ENCODE assay signal across 1 cellular context in the genomic region with DNA sequence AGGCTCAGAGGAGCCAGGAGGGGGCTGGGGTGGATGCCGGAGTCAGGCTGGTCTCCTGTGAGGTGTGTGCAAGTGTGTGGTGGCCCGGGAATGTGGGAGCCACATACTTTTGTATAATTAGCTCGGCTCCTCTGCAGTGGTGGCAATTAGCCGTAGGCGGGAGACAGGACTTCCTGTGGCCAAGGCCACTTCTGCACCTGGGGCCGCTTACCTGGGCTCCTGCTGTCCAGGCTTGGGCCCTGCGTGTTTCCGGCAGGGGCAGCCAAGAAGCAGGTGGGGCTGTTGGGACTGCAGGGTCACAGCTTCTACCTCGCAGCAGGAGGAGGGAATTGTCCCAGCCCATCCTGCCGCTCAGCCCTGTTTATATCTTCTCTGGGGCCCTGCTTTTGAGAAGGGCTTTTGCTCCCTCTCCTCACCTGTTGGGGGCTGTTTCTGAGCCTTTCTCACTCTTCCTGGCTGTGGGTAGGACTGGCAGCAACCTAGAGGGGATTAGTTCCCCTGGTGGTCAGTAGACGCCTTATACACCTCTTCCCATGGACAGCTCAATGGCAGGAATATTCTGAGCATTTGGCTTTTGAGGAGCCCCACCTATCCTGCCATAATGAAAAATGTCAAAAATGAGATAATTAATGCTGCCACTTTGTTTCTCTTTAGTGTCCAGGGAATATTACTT.
TF ChIP-seq lines count a peak whose summit lies in the region.

No MANE protein-coding gene starts in this region.

TF ChIP-seq in H1, 55 proteins besides CTCF, POLR2A, EP300 and RAD21:
- TF ChIP-seq CTBP2 (IDR thresholded peaks at IDR 0.05; ENCODE audit: borderline replicate concordance, insufficient read depth, insufficient read length, low read length) (no peak), SIX5 (IDR thresholded peaks at IDR 0.05; ENCODE audit: low read depth, low read length) (no peak), ASH2L (IDR thresholded peaks at IDR 0.05; ENCODE audit: low read length) (no peak), CBX5 (IDR thresholded peaks at IDR 0.05; ENCODE audit: low read depth, low read length) (no peak), MAFK (IDR thresholded peaks at IDR 0.05; ENCODE audit: low read depth, low read length) (no peak), HDAC6 (IDR thresholded peaks at IDR 0.05; ENCODE audit: low read depth, low read length) (no peak), GABPA (IDR thresholded peaks at IDR 0.05; ENCODE audit: borderline replicate concordance, insufficient read depth, low read length) (no peak), JUND (IDR thresholded peaks at IDR 0.05; ENCODE audit: low read length) (no peak), CHD1 (IDR thresholded peaks at IDR 0.05; ENCODE audit: low read depth, low read length) (no peak), JUN (IDR thresholded peaks at IDR 0.05; ENCODE audit: low read depth, low read length) (no peak), SAP30 (IDR thresholded peaks at IDR 0.05; ENCODE audit: insufficient read depth, insufficient replicate concordance, low read length) (no peak), ATF2 (IDR thresholded peaks at IDR 0.05; ENCODE audit: low read length) (no peak), RXRA (IDR thresholded peaks at IDR 0.05; ENCODE audit: insufficient read depth, low read depth, low read length) (no peak), FOSL1 (IDR thresholded peaks at IDR 0.05; ENCODE audit: insufficient read depth, low read depth, low read length) (no peak), RFX5 (IDR thresholded peaks at IDR 0.05; ENCODE audit: borderline replicate concordance, low read depth, low read length) (no peak), USF2 (IDR thresholded peaks at IDR 0.05; ENCODE audit: low read length) (no peak), POU5F1 (IDR thresholded peaks at IDR 0.05; ENCODE audit: low read depth, low read length) (no peak), TEAD4 (IDR thresholded peaks at IDR 0.05; ENCODE audit: low read depth, low read length) (no peak), TBP (IDR thresholded peaks at IDR 0.05; ENCODE audit: low read depth, low read length) (no peak), KDM1A (IDR thresholded peaks at IDR 0.05; ENCODE audit: borderline replicate concordance, low read length) (no peak)
TF ChIP-seq in H1: peak in this region for 0.
